In the genomic region with DNA sequence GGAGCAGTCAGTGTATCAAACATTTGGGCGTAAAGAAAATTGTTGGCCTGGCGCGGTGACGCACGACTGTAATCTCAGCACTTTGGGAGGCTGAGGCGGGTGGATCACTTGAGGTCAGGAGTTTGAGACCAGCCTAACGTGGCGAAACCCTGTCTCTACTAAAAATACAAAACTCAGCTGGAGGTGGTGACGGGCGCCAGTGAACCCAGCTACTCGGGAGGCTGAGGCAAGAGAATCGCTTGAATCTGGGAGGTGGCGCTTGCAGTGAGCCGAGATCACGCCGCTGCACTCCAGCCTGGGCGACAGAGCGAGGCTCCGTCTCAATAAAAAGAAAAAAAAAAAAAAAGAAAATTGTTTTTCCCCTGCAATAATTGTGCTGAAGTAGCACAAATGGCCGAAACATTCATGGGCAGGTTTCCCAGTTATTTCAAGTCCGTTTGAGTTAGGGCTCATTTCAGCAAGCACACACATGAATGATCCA, we compare ENCODE assay signal across 8 cellular contexts. TPM values are rescaled to one million over a fixed set of nuclear protein-coding genes. Genes with fewer than 3 reads are reported as not detected.
A peak's percentile ranks its signal among the peaks of the same experiment; 100 is the strongest.
DNase-seq lines count a peak whose midpoint lies in the region; ATAC-seq and TF ChIP-seq lines count a peak whose summit lies in the region.

No MANE protein-coding gene starts in this region.

- H3K27ac ChIP-seq in thoracic aorta (no peak overlapping the region), foreskin keratinocyte (no peak overlapping the region)

- H3K4me1 ChIP-seq in thoracic aorta (ENCODE audit: control insufficient read depth in 1 of 2, low read depth in 2 of 2) (peaks cover 0 to 4% of the 10 kb centered on the region in 2 donors), foreskin keratinocyte (no peaks in the 10 kb centered on the region)

- no peaks in the 10 kb centered on the region for H3K9me3 Mint-ChIP-seq in activated naive CD4-positive, alpha-beta T cell treated with anti-CD3 and anti-CD28 coated beads for 36 hours
- H3K9me3 Mint-ChIP-seq in activated naive CD4-positive, alpha-beta T cell treated with anti-CD3 and anti-CD28 coated beads, Interleukin-2, amount 50 U/mL, for 72 hours: peaks cover 4 to 5% of the 10 kb centered on the region in 2 donors
- H3K9me3 Mint-ChIP-seq in activated T-helper 1 cell treated with anti-CD3 and anti-CD28 coated beads, Interleukin-12 subunit alpha, Interleukin-12 subunit beta, Interleukin-2, Interleukin-4 antibody, amounts not matched to agents 30 ng/mL and 10 ng/mL and 1 ng/mL, durations not matched to agents 14 hours and 24 hours and 36 hours: peaks cover 4% of the 10 kb centered on the region

- H3K4me3 ChIP-seq in thoracic aorta: peak overlapping the region; percentile 75

- H3K4me1 Mint-ChIP-seq in activated naive CD4-positive, alpha-beta T cell treated with anti-CD3 and anti-CD28 coated beads for 36 hours (ENCODE audit: low read depth): peaks cover 17% of the 10 kb centered on the region
- peaks cover 6% of the 10 kb centered on the region for H3K4me1 Mint-ChIP-seq in activated T-helper 1 cell treated with anti-CD3 and anti-CD28 coated beads, Interleukin-12 subunit alpha, Interleukin-12 subunit beta, Interleukin-2, Interleukin-4 antibody, amounts not matched to agents 30 ng/mL and 10 ng/mL and 1 ng/mL, durations not matched to agents 14 hours and 24 hours and 36 hours (ENCODE audit: low read depth)

- CTCF ChIA-PET in activated naive CD4-positive, alpha-beta T cell treated with anti-CD3 and anti-CD28 coated beads for 36 hours (lab: Charles Lee): interaction anchor here (0.7 to 0.9 kb wide), 5 partner anchors 9 to 332 kb away, joined by 3 to 4 read pairs (median 3); partner anchors contain the start of gene ATMIN

- H3K27ac Mint-ChIP-seq in activated naive CD4-positive, alpha-beta T cell treated with anti-CD3 and anti-CD28 coated beads for 36 hours: no peak overlapping the region
- H3K27ac Mint-ChIP-seq in activated naive CD4-positive, alpha-beta T cell treated with anti-CD3 and anti-CD28 coated beads, Interleukin-2, amount 50 U/mL, for 72 hours: no peak overlapping the region
- no peak overlapping the region for H3K27ac Mint-ChIP-seq in activated T-helper 1 cell treated with anti-CD3 and anti-CD28 coated beads, Interleukin-12 subunit alpha, Interleukin-12 subunit beta, Interleukin-2, Interleukin-4 antibody, amounts not matched to agents 30 ng/mL and 10 ng/mL and 1 ng/mL, durations not matched to agents 14 hours and 24 hours and 36 hours

- H3K27me3 ChIP-seq in thoracic aorta (replicated peaks; ENCODE audit: insufficient read depth) (no peaks in the 10 kb centered on the region), foreskin keratinocyte (no peaks in the 10 kb centered on the region)

- DNase-seq in activated naive CD4-positive, alpha-beta T cell treated with anti-CD3 and anti-CD28 coated beads for 36 hours: no peak
- no peak for DNase-seq in activated naive CD4-positive, alpha-beta T cell treated with anti-CD3 and anti-CD28 coated beads, Interleukin-2, amount 50 U/mL, for 72 hours (ENCODE audit: low spot score in 2 of 2)
- DNase-seq in activated T-helper 1 cell treated with anti-CD3 and anti-CD28 coated beads, Interleukin-12 subunit alpha, Interleukin-12 subunit beta, Interleukin-2, Interleukin-4 antibody, amounts not matched to agents 30 ng/mL and 10 ng/mL and 1 ng/mL, durations not matched to agents 14 hours and 24 hours and 36 hours (ENCODE audit: low spot score): no peak
- peak; percentile 25 for DNase-seq in inferior parietal cortex (ENCODE audit: extremely low spot score)
- DNase-seq in thoracic aorta (ENCODE audit: low spot score): no peak
- DNase-seq in foreskin keratinocyte: no peak
- DNase-seq in amniotic stem cell (lab: John Stamatoyannopoulos, UW): no peak

- peaks cover 7% of the 10 kb centered on the region for H3K36me3 Mint-ChIP-seq in activated naive CD4-positive, alpha-beta T cell treated with anti-CD3 and anti-CD28 coated beads for 36 hours (ENCODE audit: low read depth)
- H3K36me3 Mint-ChIP-seq in activated naive CD4-positive, alpha-beta T cell treated with anti-CD3 and anti-CD28 coated beads, Interleukin-2, amount 50 U/mL, for 72 hours: peaks cover 0 to 5% of the 10 kb centered on the region in 2 donors
- H3K36me3 Mint-ChIP-seq in activated T-helper 1 cell treated with anti-CD3 and anti-CD28 coated beads, Interleukin-12 subunit alpha, Interleukin-12 subunit beta, Interleukin-2, Interleukin-4 antibody, amounts not matched to agents 30 ng/mL and 10 ng/mL and 1 ng/mL, durations not matched to agents 14 hours and 24 hours and 36 hours (ENCODE audit: low read depth): peaks cover under 1% of the 10 kb centered on the region

- ATAC-seq in activated naive CD4-positive, alpha-beta T cell treated with anti-CD3 and anti-CD28 coated beads, Interleukin-2, amount 50 U/mL, for 72 hours: no peak
- no peak for ATAC-seq in thoracic aorta (ENCODE audit: insufficient number of reproducible peaks, low FRiP score, low read depth)
- ATAC-seq in foreskin keratinocyte: no peak
- ATAC-seq in activated CD4-positive, CD25-positive, alpha-beta regulatory T cell treated with anti-CD3 and anti-CD28 coated beads, Interleukin-2, amount 50 U/mL, for 24 hours: no peak

- no peaks in the 10 kb centered on the region for H3K27me3 Mint-ChIP-seq in activated naive CD4-positive, alpha-beta T cell treated with anti-CD3 and anti-CD28 coated beads for 36 hours (ENCODE audit: low read depth)
- H3K27me3 Mint-ChIP-seq in activated T-helper 1 cell treated with anti-CD3 and anti-CD28 coated beads, Interleukin-12 subunit alpha, Interleukin-12 subunit beta, Interleukin-2, Interleukin-4 antibody, amounts not matched to agents 30 ng/mL and 10 ng/mL and 1 ng/mL, durations not matched to agents 14 hours and 24 hours and 36 hours (ENCODE audit: insufficient read depth): peaks cover 3% of the 10 kb centered on the region

- peak overlapping the region; percentile 78 for H3K4me3 Mint-ChIP-seq in activated naive CD4-positive, alpha-beta T cell treated with anti-CD3 and anti-CD28 coated beads for 36 hours
- peak overlapping the region; percentile 81 for H3K4me3 Mint-ChIP-seq in activated T-helper 1 cell treated with anti-CD3 and anti-CD28 coated beads, Interleukin-12 subunit alpha, Interleukin-12 subunit beta, Interleukin-2, Interleukin-4 antibody, amounts not matched to agents 30 ng/mL and 10 ng/mL and 1 ng/mL, durations not matched to agents 14 hours and 24 hours and 36 hours

- H3K36me3 ChIP-seq in thoracic aorta: no peaks in the 10 kb centered on the region

- no peaks in the 10 kb centered on the region for H3K9me3 ChIP-seq in thoracic aorta

- intact Hi-C loops in activated naive CD4-positive, alpha-beta T cell treated with anti-CD3 and anti-CD28 coated beads for 36 hours (cut with micrococcal nuclease): loop anchor here (5.0 kb wide), 2 partner anchors 513 to 537 kb away; no protein-coding TSS in a partner anchor
- intact Hi-C loops in activated T-helper 1 cell treated with anti-CD3 and anti-CD28 coated beads, Interleukin-12 subunit alpha, Interleukin-12 subunit beta, Interleukin-2, Interleukin-4 antibody, amounts not matched to agents 30 ng/mL and 10 ng/mL and 1 ng/mL, durations not matched to agents 14 hours and 24 hours and 36 hours (cut with micrococcal nuclease): loop anchor here (5.0 kb wide), 1 partner anchor 537 kb away; no protein-coding TSS in a partner anchor

- TF ChIP-seq CTCF in thoracic aorta (IDR thresholded peaks at IDR 0.05) (no peak), foreskin keratinocyte (conservative IDR thresholded peaks at IDR 0.05) (no peak)

RNA-seq across cellular contexts. Expression of gene GCSH, which starts 1.4 kb away (rescaled TPM):
- total RNA-seq in activated naive CD4-positive, alpha-beta T cell treated with anti-CD3 and anti-CD28 coated beads for 36 hours: 10 to 100 TPM; 25.7 to 27.4 TPM
- 10 to 100 TPM; 14.4 to 18.9 TPM for total RNA-seq in activated naive CD4-positive, alpha-beta T cell treated with anti-CD3 and anti-CD28 coated beads, Interleukin-2, amount 50 U/mL, for 72 hours
- total RNA-seq in activated T-helper 1 cell treated with anti-CD3 and anti-CD28 coated beads, Interleukin-12 subunit alpha, Interleukin-12 subunit beta, Interleukin-2, Interleukin-4 antibody, amounts not matched to agents 30 ng/mL and 10 ng/mL and 1 ng/mL, durations not matched to agents 14 hours and 24 hours and 36 hours: 16.5 and 19.1 TPM in 2 replicates
- 10 to 100 TPM; 10.6 to 13.6 TPM for total RNA-seq in thoracic aorta
- 32.7 and 45.5 TPM in 2 replicates for total RNA-seq in foreskin keratinocyte
- polyA plus RNA-seq in foreskin keratinocyte: 45.5 and 61.9 TPM in 2 replicates

RNA-seq across cellular contexts. Expression of gene C16orf46, which starts 17.8 kb away (rescaled TPM):
- total RNA-seq in activated naive CD4-positive, alpha-beta T cell treated with anti-CD3 and anti-CD28 coated beads for 36 hours: under 1 TPM in 1 of 2 experiments, not detected in 1; 0.74 TPM
- total RNA-seq in activated naive CD4-positive, alpha-beta T cell treated with anti-CD3 and anti-CD28 coated beads, Interleukin-2, amount 50 U/mL, for 72 hours: 1 to 10 TPM in 1 of 2 donors, under 1 TPM in 1; 0.59 to 2.4 TPM
- total RNA-seq in activated T-helper 1 cell treated with anti-CD3 and anti-CD28 coated beads, Interleukin-12 subunit alpha, Interleukin-12 subunit beta, Interleukin-2, Interleukin-4 antibody, amounts not matched to agents 30 ng/mL and 10 ng/mL and 1 ng/mL, durations not matched to agents 14 hours and 24 hours and 36 hours: 0.32 and 0.41 TPM in 2 replicates
- total RNA-seq in thoracic aorta (1 to 10 TPM in 1 of 2 donors, under 1 TPM in 1; 0.54 to 1.3 TPM), foreskin keratinocyte (0.24 and 0.25 TPM in 2 replicates)
- 0.08 and 0.19 TPM in 2 replicates for polyA plus RNA-seq in foreskin keratinocyte

RNA-seq across cellular contexts. Expression of gene ATMIN, which starts 59.2 kb away (rescaled TPM):
- total RNA-seq in activated naive CD4-positive, alpha-beta T cell treated with anti-CD3 and anti-CD28 coated beads for 36 hours: 10 to 100 TPM; 16.6 to 18.9 TPM
- total RNA-seq in activated naive CD4-positive, alpha-beta T cell treated with anti-CD3 and anti-CD28 coated beads, Interleukin-2, amount 50 U/mL, for 72 hours: 10 to 100 TPM; 12.4 to 16.5 TPM
- 31.2 and 32.3 TPM in 2 replicates for total RNA-seq in activated T-helper 1 cell treated with anti-CD3 and anti-CD28 coated beads, Interleukin-12 subunit alpha, Interleukin-12 subunit beta, Interleukin-2, Interleukin-4 antibody, amounts not matched to agents 30 ng/mL and 10 ng/mL and 1 ng/mL, durations not matched to agents 14 hours and 24 hours and 36 hours
- total RNA-seq in thoracic aorta (10 to 100 TPM; 32.0 to 32.5 TPM), foreskin keratinocyte (30.0 and 32.5 TPM in 2 replicates)
- 14.3 and 15.9 TPM in 2 replicates for polyA plus RNA-seq in foreskin keratinocyte
